In the genomic region with DNA sequence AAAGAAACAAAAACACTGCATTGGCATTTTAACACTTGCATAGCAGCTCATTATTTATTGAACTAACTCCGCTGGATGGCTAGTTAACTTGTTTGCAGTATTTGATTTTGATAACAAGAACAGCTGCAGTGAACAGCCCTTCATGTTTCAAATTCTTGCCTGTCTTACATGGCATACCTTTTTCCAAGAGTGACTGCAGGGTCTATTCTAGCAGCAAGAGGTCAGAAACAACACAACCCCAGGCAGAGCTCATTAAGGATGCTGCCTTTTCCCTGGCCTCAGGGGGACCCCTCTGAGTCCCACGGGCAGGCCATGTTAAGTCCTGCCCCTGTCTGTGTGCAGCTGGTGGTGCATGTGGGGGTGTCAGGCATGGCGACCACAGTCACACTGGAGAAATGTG, we compare ENCODE assay signal across 29 cellular contexts. TPM values are rescaled to one million over a fixed set of nuclear protein-coding genes. Genes with fewer than 3 reads are reported as not detected.
A peak's percentile ranks its signal among the peaks of the same experiment; 100 is the strongest.
DNase-seq lines count a peak whose midpoint lies in the region; ATAC-seq and TF ChIP-seq lines count a peak whose summit lies in the region.
"Had no signal": no experiment of that assay in that cellular context is flagged by ENCODE, and none has a peak within 500 bp of the region (broad histone marks: within the 10 kb centered on the region; RNA-seq: fewer than 3 reads in every experiment).

No MANE protein-coding gene starts in this region.

- no peak overlapping the region for H2AFZ ChIP-seq in HCT116 (ENCODE audit: low read depth, low read length, poor library complexity, severe bottlenecking)
- H2AFZ ChIP-seq in neuronal stem cell (ENCODE audit: low read length): no peak overlapping the region
- H2AFZ ChIP-seq: PC-9 had no signal

- H2BK5ac ChIP-seq in neuronal stem cell (ENCODE audit: low read length): no peak overlapping the region

- no peak overlapping the region for H3K18ac ChIP-seq in neuronal stem cell (ENCODE audit: low read length)

- DNase-seq in HCT116 (ENCODE audit: low read depth, low spot score) (no peak), left colon (no peak), neuronal stem cell (ENCODE audit: low spot score) (no peak), SIG-M5 (lab: John Stamatoyannopoulos, UW) (no peak), UCSD-AML1 (lab: John Stamatoyannopoulos, UW; ENCODE audit: unreplicated experiment) (no peak)
- no peak for DNase-seq in stimulated activated CD4-positive, alpha-beta T cell treated with anti-CD3 and anti-CD28 coated beads, Interleukin-15, amount 100 ng/mL, for 24 hours
- DNase-seq: AML-193; Caco-2; CD4-positive, alpha-beta memory T cell; H7; Kasumi-1; MV-4-11; NCI-H1105; NCI-H1436 treated with DMSO at 0.1 percent for 48 hours; NCI-H187 treated with DMSO at 0.1 percent for 48 hours; NCI-H446 treated with DMSO at 0.1 percent for 48 hours; NCI-H526; NCI-H82; NK-92 treated with Interleukin-12 subunit alpha and Interleukin-12 subunit beta, amount 100 ng/mL, for 24 hours; PC-9; RPMI8226; SHP77 treated with DMSO at 0.1 percent for 48 hours; SW 1271 had no signal

- no peak overlapping the region for H2BK120ac ChIP-seq in neuronal stem cell (ENCODE audit: low read depth, low read length)

- peak overlapping the region; percentile 37 for H3K23ac ChIP-seq in neuronal stem cell (ENCODE audit: low read depth, low read length, poor library complexity)

- intact Hi-C loops in HCT116 (cut with micrococcal nuclease): no loop called here
- intact Hi-C loops in left colon (cut with DNase I, micrococcal nuclease): loop anchor here in 1 of 2 donors (10.0 kb wide), 1 partner anchor 58 kb away; the partner anchor contains the start of gene SSBP4

- peaks cover 3% of the 10 kb centered on the region for H3K79me1 ChIP-seq in neuronal stem cell (ENCODE audit: low read depth, low read length)

- H3K9ac ChIP-seq in HCT116 (ENCODE audit: low read length): no peak overlapping the region
- H3K9ac ChIP-seq in neuronal stem cell (ENCODE audit: low read depth, low read length, poor library complexity): no peak overlapping the region
- H3K9ac ChIP-seq: BLaER1 treated with 17β-estradiol and CSF1 and Interleukin-3, amounts not matched to agents 10 nM and 100 nM had no signal

- no peak overlapping the region for H2BK15ac ChIP-seq in neuronal stem cell (ENCODE audit: low read length)

- no peak overlapping the region for H4K8ac ChIP-seq in neuronal stem cell (ENCODE audit: low read depth, low read length)

- no peaks in the 10 kb centered on the region for H4K20me1 ChIP-seq in HCT116 (ENCODE audit: insufficient read depth)

- H3K36me3 ChIP-seq in HCT116 (ENCODE audit: control insufficient read depth in 1 of 2, insufficient read depth in 2 of 2, low read length in 2 of 2): peaks cover 0 to 8% of the 10 kb centered on the region in 2 experiments; a peak in 2 of 4 replicates
- peaks cover 0 to 49% of the 10 kb centered on the region in 2 donors for H3K36me3 ChIP-seq in neuronal stem cell (replicated peaks in 1 of 2; ENCODE audit: control insufficient read depth in 2 of 2, insufficient read depth in 2 of 2, low read length in 2 of 2)

- no peak overlapping the region for H3K4me3 ChIP-seq in HCT116 (replicated peaks in 1 of 2; ENCODE audit: low read depth in 1 of 2, low read length in 2 of 2)
- peak overlapping the region in 1 of 2 donors; percentile 36 for H3K4me3 ChIP-seq in neuronal stem cell (ENCODE audit: low read length in 2 of 2)
- H3K4me3 ChIP-seq: BLaER1 treated with 17β-estradiol and CSF1 and Interleukin-3, amounts not matched to agents 10 nM and 100 nM; PC-9; SK-N-MC had no signal

- BruUV-seq in HCT116 (replicated peaks; lab: Mats Ljungman, UMichigan): no TSS peak

- no peak overlapping the region for H2AK5ac ChIP-seq in neuronal stem cell (ENCODE audit: low read depth, low read length)

- H3K79me2 ChIP-seq in HCT116 (ENCODE audit: insufficient read depth, low read length): no peaks in the 10 kb centered on the region

- POLR2A ChIA-PET in HCT116 (lab: Charles Lee): no interaction called here

- TF ChIP-seq CTCF in HCT116 (IDR thresholded peaks at IDR 0.05 in 2 of 3, conservative IDR thresholded peaks at IDR 0.05 in 1 of 3; ENCODE audit: borderline replicate concordance in 1 of 3, insufficient read depth in 1 of 3, low read depth in 2 of 3, low read length in 2 of 3) (no peak), VCaP (conservative IDR thresholded peaks at IDR 0.05) (no peak)

- H2BK12ac ChIP-seq in neuronal stem cell (ENCODE audit: low read length): no peak overlapping the region

- TF ChIP-seq POLR2A in HCT116 (IDR thresholded peaks at IDR 0.05; ENCODE audit: borderline replicate concordance, extremely low read depth, insufficient read depth, insufficient read length): no peak

- H3K4me2 ChIP-seq in HCT116 (ENCODE audit: low read length) (no peak overlapping the region), neuronal stem cell (ENCODE audit: insufficient read depth, low read length, poor library complexity, severe bottlenecking) (no peak overlapping the region)
- H3K4me2 ChIP-seq: BLaER1 treated with 17β-estradiol and CSF1 and Interleukin-3, amounts not matched to agents 10 nM and 100 nM; PC-9 had no signal

- H3K4me1 ChIP-seq in HCT116 (ENCODE audit: control insufficient read depth in 1 of 2, insufficient read depth in 2 of 2, low read length in 2 of 2): peaks cover 22 to 28% of the 10 kb centered on the region in 2 experiments; a peak in 3 of 4 replicates
- no peaks in the 10 kb centered on the region for H3K4me1 ChIP-seq in neuronal stem cell (ENCODE audit: control insufficient read depth in 2 of 2, insufficient read depth in 1 of 2, low read depth in 1 of 2, low read length in 2 of 2)
- H3K4me1 ChIP-seq: Caco-2 had no signal

- H3K27ac ChIP-seq in HCT116 (ENCODE audit: low read depth, low read length) (peak overlapping the region; percentile 44; the same call in 1 of the 2 replicates), VCaP (peak overlapping the region; percentile 40), neuronal stem cell (replicated peaks; ENCODE audit: low read length) (no peak overlapping the region)
- H3K27ac ChIP-seq: BLaER1 treated with 17β-estradiol and CSF1 and Interleukin-3, amounts not matched to agents 10 nM and 100 nM; HL-60; PC-9; SK-N-MC had no signal

- no peaks in the 10 kb centered on the region for H3K27me3 ChIP-seq in HCT116 (ENCODE audit: insufficient read depth, low read length)
- no peaks in the 10 kb centered on the region for H3K27me3 ChIP-seq in neuronal stem cell (ENCODE audit: control insufficient read depth in 3 of 3, insufficient read depth in 3 of 3, low read depth in 1 of 3, low read length in 3 of 3)
- H3K27me3 ChIP-seq: BLaER1 treated with 17β-estradiol and CSF1 and Interleukin-3, amounts not matched to agents 10 nM and 100 nM had no signal

- RAD21 ChIA-PET in HCT116 (lab: Charles Lee; ENCODE audit: low non-redundant PET in 1 of 2, low total read pairs in 2 of 2, uncharacterized antibody in 2 of 2, unreplicated experiment in 2 of 2): interaction anchor here in 1 of 2 experiments (0.6 kb wide), 1 partner anchor 56 kb away, joined by 4 read pairs; no protein-coding TSS in a partner anchor

- H3K14ac ChIP-seq in neuronal stem cell (ENCODE audit: low read length): no peak overlapping the region

- H3K9me2 ChIP-seq in HCT116 (ENCODE audit: insufficient read depth): no peaks in the 10 kb centered on the region

- H4K91ac ChIP-seq in neuronal stem cell (ENCODE audit: low read depth, low read length, poor library complexity): no peak overlapping the region

- no peak for TF ChIP-seq RAD21 in HCT116 (IDR thresholded peaks at IDR 0.05; ENCODE audit: low read depth)

- CTCF ChIA-PET in HCT116 (lab: Charles Lee): no interaction called here

- ATAC-seq in HCT116 (no peak), left colon (peak; percentile 7), HG02884 (IDR thresholded peaks at IDR 0.05; ENCODE audit: unreplicated experiment) (no peak)

- H3K4ac ChIP-seq in neuronal stem cell (ENCODE audit: low read length): no peak overlapping the region

- H3K9me3 ChIP-seq in HCT116 (ENCODE audit: control insufficient read depth in 1 of 2, insufficient read depth in 1 of 2, low read depth in 1 of 2, low read length in 2 of 2) (no peaks in the 10 kb centered on the region), neuronal stem cell (replicated peaks in 1 of 2; ENCODE audit: control insufficient read depth in 2 of 2, insufficient read depth in 1 of 2, low read depth in 1 of 2, low read length in 2 of 2) (peaks cover 8 to 20% of the 10 kb centered on the region in 2 donors)
- H3K9me3 ChIP-seq: Caco-2 had no signal

- no CpG with 5 or more reads among the region's 3 CpGs for WGBS in neuronal stem cell (ENCODE audit: extremely low coverage in 2 of 2, insufficient read length in 2 of 2, insufficient replicate concordance in 1 of 2), 2 donors

TF ChIP-seq in HCT116, 20 proteins besides CTCF, POLR2A, EP300 and RAD21 (continues in another document):
- TF ChIP-seq SP1 (IDR thresholded peaks at IDR 0.05; ENCODE audit: low read depth) (no peak), SRF (IDR thresholded peaks at IDR 0.05; ENCODE audit: low read depth) (no peak)

RNA-seq across cellular contexts. Expression of gene PGPEP1, which starts 16.6 kb away (rescaled TPM):
- total RNA-seq in HCT116 (2021; ENCODE audit: unreplicated experiment) (30.9 TPM), left colon (100 to 1,000 TPM; 105 to 109 TPM)
- polyA plus RNA-seq in HCT116 (2012): 22.4 and 23.8 TPM in 2 replicates
- polyA plus RNA-seq in neuronal stem cell (2013, experiment 1 of 2): 10.5 TPM
- polyA plus RNA-seq in neuronal stem cell (2013, experiment 2 of 2): 10.8 TPM

RNA-seq across cellular contexts. Expression of gene GDF15, which starts 28.9 kb away (rescaled TPM):
- total RNA-seq in HCT116 (2021; ENCODE audit: unreplicated experiment) (425 TPM), left colon (10 to 100 TPM; 32.2 to 87.6 TPM)
- 480 and 583 TPM in 2 replicates for polyA plus RNA-seq in HCT116 (2012)
- 5.3 TPM for polyA plus RNA-seq in neuronal stem cell (2013, experiment 1 of 2)
- polyA plus RNA-seq in neuronal stem cell (2013, experiment 2 of 2): 5.1 TPM
- polyA plus RNA-seq: CD4-positive, alpha-beta memory T cell had no signal

RNA-seq across cellular contexts. Expression of gene LSM4, which starts 34.2 kb away (rescaled TPM):
- total RNA-seq in HCT116 (2021; ENCODE audit: unreplicated experiment) (400 TPM), left colon (100 to 1,000 TPM; 106 to 148 TPM)
- polyA plus RNA-seq in HCT116 (2012): 263 and 315 TPM in 2 replicates
- 355 TPM for polyA plus RNA-seq in neuronal stem cell (2013, experiment 1 of 2)
- 349 TPM for polyA plus RNA-seq in neuronal stem cell (2013, experiment 2 of 2)

RNA-seq across cellular contexts. Expression of gene LRRC25, which starts 40.4 kb away (rescaled TPM):
- 0.12 TPM for total RNA-seq in HCT116 (2021; ENCODE audit: unreplicated experiment)
- not detected in 2 replicates for polyA plus RNA-seq in HCT116 (2012)
- total RNA-seq in left colon: 1 to 10 TPM in 1 of 2 donors, under 1 TPM in 1; 0.79 to 5.1 TPM
- 0.18 TPM for polyA plus RNA-seq in neuronal stem cell (2013, experiment 1 of 2)
- polyA plus RNA-seq in neuronal stem cell (2013, experiment 2 of 2): 0.10 TPM
- total RNA-seq: Caco-2, M059J, PC-9 had no signal
